In the genomic region with DNA sequence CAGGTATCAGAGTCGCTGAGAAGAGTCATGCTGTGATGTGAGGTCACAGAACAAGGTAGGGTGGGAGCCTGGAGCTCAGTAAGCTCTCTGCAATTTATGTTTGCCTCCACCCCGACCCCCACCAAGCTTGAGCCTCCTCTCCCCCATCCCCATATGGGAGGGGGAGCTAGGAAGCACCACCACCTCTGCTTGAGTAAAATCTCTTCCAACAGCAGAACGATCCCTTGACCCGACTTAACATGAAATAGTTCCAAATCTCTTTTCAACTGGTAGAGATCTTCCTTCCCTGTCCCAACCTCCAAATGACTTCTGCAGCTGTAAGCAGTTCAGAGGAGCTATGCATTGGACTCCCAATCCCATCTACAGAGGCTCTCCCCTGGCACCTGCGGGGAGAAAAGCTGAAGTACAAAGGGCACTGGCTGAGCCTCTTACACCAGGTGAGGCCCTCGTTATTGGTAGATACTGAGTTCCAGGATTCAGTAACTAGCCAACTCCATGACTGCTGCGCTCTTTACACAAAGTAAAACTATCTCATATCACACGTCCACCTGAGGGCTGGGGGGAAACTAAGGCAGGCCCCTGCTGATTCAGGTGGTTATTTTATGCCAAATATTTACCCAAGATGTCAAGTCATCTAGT, we compare ENCODE assay signal across 8 cellular contexts.
DNase-seq lines count a peak whose midpoint lies in the region; ATAC-seq and TF ChIP-seq lines count a peak whose summit lies in the region.

No MANE protein-coding gene starts in this region.

- H3K27me3 Mint-ChIP-seq in activated T-cell treated with anti-CD3 and anti-CD28 coated beads, Interleukin-2, amount 50 U/mL, for 24 hours, result no peaks in the 10 kb centered on the region

- H3K4me1 Mint-ChIP-seq in activated T-cell treated with anti-CD3 and anti-CD28 coated beads, Interleukin-2, amount 50 U/mL, for 24 hours (ENCODE audit: low read depth), result peaks cover 18% of the 10 kb centered on the region
- H3K4me1 Mint-ChIP-seq in stimulated activated effector memory CD8-positive, alpha-beta T cell treated with anti-CD3 and anti-CD28 coated beads, Interleukin-12 subunit alpha, Interleukin-12 subunit beta, amount 100 ng/mL, for 72 hours, result peaks cover 33% of the 10 kb centered on the region

- peak overlapping the region; percentile 94 for H3K4me3 Mint-ChIP-seq in activated T-cell treated with anti-CD3 and anti-CD28 coated beads, Interleukin-2, amount 50 U/mL, for 24 hours
- peak overlapping the region; percentile 98 for H3K4me3 Mint-ChIP-seq in stimulated activated effector memory CD8-positive, alpha-beta T cell treated with anti-CD3 and anti-CD28 coated beads, Interleukin-12 subunit alpha, Interleukin-12 subunit beta, amount 100 ng/mL, for 72 hours

- no peak for TF ChIP-seq CTCF in C4-2B (conservative IDR thresholded peaks at IDR 0.05)

- H3K4me3 ChIP-seq in iPS-11a (ENCODE audit: low read depth, low read length), result peak overlapping the region; percentile 94

- peak overlapping the region; percentile 94 for H3K27ac Mint-ChIP-seq in activated T-cell treated with anti-CD3 and anti-CD28 coated beads, Interleukin-2, amount 50 U/mL, for 24 hours
- H3K27ac Mint-ChIP-seq in stimulated activated effector memory CD8-positive, alpha-beta T cell treated with anti-CD3 and anti-CD28 coated beads, Interleukin-12 subunit alpha, Interleukin-12 subunit beta, amount 100 ng/mL, for 72 hours, result peak overlapping the region; percentile 99

- H3K9me3 Mint-ChIP-seq in activated T-cell treated with anti-CD3 and anti-CD28 coated beads, Interleukin-2, amount 50 U/mL, for 24 hours, result no peaks in the 10 kb centered on the region
- H3K9me3 Mint-ChIP-seq in stimulated activated effector memory CD8-positive, alpha-beta T cell treated with anti-CD3 and anti-CD28 coated beads, Interleukin-12 subunit alpha, Interleukin-12 subunit beta, amount 100 ng/mL, for 72 hours, result no peaks in the 10 kb centered on the region

- peaks cover 50% of the 10 kb centered on the region for H3K36me3 Mint-ChIP-seq in activated T-cell treated with anti-CD3 and anti-CD28 coated beads, Interleukin-2, amount 50 U/mL, for 24 hours (ENCODE audit: low read depth)
- H3K36me3 Mint-ChIP-seq in stimulated activated effector memory CD8-positive, alpha-beta T cell treated with anti-CD3 and anti-CD28 coated beads, Interleukin-12 subunit alpha, Interleukin-12 subunit beta, amount 100 ng/mL, for 72 hours, result peaks cover 60% of the 10 kb centered on the region

- no peak for ATAC-seq in stimulated activated effector memory CD8-positive, alpha-beta T cell treated with anti-CD3 and anti-CD28 coated beads, Interleukin-12 subunit alpha, Interleukin-12 subunit beta, amount 100 ng/mL, for 72 hours
- no peak for ATAC-seq in GM19035 (IDR thresholded peaks at IDR 0.05; ENCODE audit: unreplicated experiment)
- ATAC-seq in HG02798 (IDR thresholded peaks at IDR 0.05; ENCODE audit: poor library complexity, unreplicated experiment), result no peak

- H3K27ac ChIP-seq in C4-2B, result 0 out of 2 replicates have a peak overlapping the region, but pooled peaks have one; percentile 2

- DNase-seq in HK-2 (ENCODE audit: unreplicated experiment) (peak; percentile 74), NCI-H446 (lab: John Stamatoyannopoulos, UW) (no peak)
- no peak for DNase-seq in activated T-cell treated with anti-CD3 and anti-CD28 coated beads, Interleukin-2, amount 50 U/mL, for 24 hours
- DNase-seq in stimulated activated effector memory CD8-positive, alpha-beta T cell treated with anti-CD3 and anti-CD28 coated beads, Interleukin-12 subunit alpha, Interleukin-12 subunit beta, amount 100 ng/mL, for 72 hours (ENCODE audit: low spot score in 2 of 2), result peak in 1 of 2 donors; percentile 62
